In genomic region chr10:96124230-96125141, GRCh38 we compare ENCODE assay signal across 1 cellular context.
TF ChIP-seq lines count a peak whose summit lies in the region.

No MANE protein-coding gene starts in this region.

TF ChIP-seq in HepG2, 621 proteins besides CTCF, POLR2A, EP300 and RAD21 (continued from another document and continues in another):
- TF ChIP-seq ARID4A (CRISPR knock-in tag; IDR thresholded peaks at IDR 0.05; ENCODE audit: borderline replicate concordance) (peak; percentile 59; the same call in 1 of the 2 replicates), NR2F6 (IDR thresholded peaks at IDR 0.05) (no peak), NR2F6 (CRISPR knock-in tag; IDR thresholded peaks at IDR 0.05) (0 out of 2 replicates have a peak, but pooled peaks have one; percentile 13), MIER3 (CRISPR knock-in tag; IDR thresholded peaks at IDR 0.05; ENCODE audit: borderline replicate concordance) (no peak), GFI1 (CRISPR knock-in tag; IDR thresholded peaks at IDR 0.05; ENCODE audit: borderline replicate concordance) (peak; percentile 57; the same call in 1 of the 2 replicates), DDIT3 (CRISPR knock-in tag; IDR thresholded peaks at IDR 0.05) (no peak), SRSF4 (IDR thresholded peaks at IDR 0.05; ENCODE audit: low read depth, low read length, poor library complexity, severe bottlenecking) (no peak), KLF13 (CRISPR knock-in tag; IDR thresholded peaks at IDR 0.05) (no peak), TAF1 (CRISPR knock-in tag; IDR thresholded peaks at IDR 0.05) (peak; percentile 75), THAP8 (CRISPR knock-in tag; IDR thresholded peaks at IDR 0.05; ENCODE audit: borderline replicate concordance) (no peak), NRL (CRISPR knock-in tag; IDR thresholded peaks at IDR 0.05; ENCODE audit: borderline replicate concordance) (no peak), ZNF597 (CRISPR knock-in tag; IDR thresholded peaks at IDR 0.05) (no peak), ZNF296 (CRISPR knock-in tag; conservative IDR thresholded peaks at IDR 0.05) (no peak), THAP11 (CRISPR knock-in tag; IDR thresholded peaks at IDR 0.05) (peak; percentile 60), TBX2 (CRISPR knock-in tag; IDR thresholded peaks at IDR 0.05; ENCODE audit: borderline replicate concordance) (peak; percentile 79; the same call in 1 of the 2 replicates), KLF11 (CRISPR knock-in tag; IDR thresholded peaks at IDR 0.05) (no peak), TRIM22 (IDR thresholded peaks at IDR 0.05) (no peak), E2F5 (CRISPR knock-in tag; conservative IDR thresholded peaks at IDR 0.05) (no peak), HCFC1 (IDR thresholded peaks at IDR 0.05; ENCODE audit: low read depth, low read length) (no peak), NFE2L1 (CRISPR knock-in tag; IDR thresholded peaks at IDR 0.05; ENCODE audit: borderline replicate concordance) (no peak), ZNF30 (CRISPR knock-in tag; IDR thresholded peaks at IDR 0.05) (no peak), CREBL2 (CRISPR knock-in tag; IDR thresholded peaks at IDR 0.05; ENCODE audit: borderline replicate concordance) (no peak), ARID5B (CRISPR knock-in tag; IDR thresholded peaks at IDR 0.05) (peak; percentile 66), NFYB (CRISPR knock-in tag; IDR thresholded peaks at IDR 0.05) (no peak), ZNF143 (CRISPR knock-in tag; IDR thresholded peaks at IDR 0.05) (peak; percentile 31; the same call in 1 of the 2 replicates), RAD51 (IDR thresholded peaks at IDR 0.05; ENCODE audit: borderline replicate concordance) (no peak), ATRX (CRISPR knock-in tag; IDR thresholded peaks at IDR 0.05; ENCODE audit: borderline replicate concordance) (no peak), SPEN (CRISPR knock-in tag; IDR thresholded peaks at IDR 0.05; ENCODE audit: low read depth) (peak; percentile 53; the same call in 1 of the 2 replicates), FOSL1 (CRISPR knock-in tag; IDR thresholded peaks at IDR 0.05; ENCODE audit: borderline replicate concordance) (no peak), ZNF770 (CRISPR knock-in tag; IDR thresholded peaks at IDR 0.05) (no peak), ZNF432 (CRISPR knock-in tag; IDR thresholded peaks at IDR 0.05; ENCODE audit: borderline replicate concordance) (no peak), ELF1 (CRISPR knock-in tag; IDR thresholded peaks at IDR 0.05) (peak; percentile 40; the same call in 1 of the 2 replicates), ETS1 (CRISPR knock-in tag; IDR thresholded peaks at IDR 0.05) (no peak), GZF1 (CRISPR knock-in tag; IDR thresholded peaks at IDR 0.05) (no peak), EHMT2 (IDR thresholded peaks at IDR 0.05; ENCODE audit: borderline replicate concordance, low read depth, low read length) (no peak; the same call in 1 of the 2 replicates), GLMP (CRISPR knock-in tag; IDR thresholded peaks at IDR 0.05; ENCODE audit: borderline replicate concordance) (no peak), MAFG (CRISPR knock-in tag; IDR thresholded peaks at IDR 0.05) (no peak), RXRA (CRISPR knock-in tag; IDR thresholded peaks at IDR 0.05) (0 out of 2 replicates have a peak, but pooled peaks have one; percentile 14)
